In the genomic region with DNA sequence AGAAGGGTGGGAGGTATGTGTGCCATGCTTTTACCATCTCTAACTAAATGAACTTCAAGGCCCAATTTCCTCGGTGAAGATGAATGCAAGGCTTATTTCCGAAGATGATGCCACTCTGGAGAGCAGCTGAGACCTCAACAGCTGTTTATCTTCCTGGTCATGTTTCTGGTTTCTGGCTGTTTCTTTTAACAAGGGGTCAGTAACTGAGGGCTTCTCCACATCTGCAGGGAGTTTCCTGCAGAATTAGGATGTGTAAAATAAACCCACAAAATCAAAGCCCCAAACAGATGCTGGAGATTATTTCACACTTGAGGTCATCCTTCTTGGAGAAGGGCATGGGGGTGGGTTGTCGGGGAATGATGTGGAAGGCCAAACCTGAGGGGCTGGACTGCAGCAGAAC, we compare ENCODE assay signal across 21 cellular contexts.
"Had no signal": no experiment of that assay in that cellular context is flagged by ENCODE, and none has a peak within 500 bp of the region (broad histone marks: within the 10 kb centered on the region; RNA-seq: fewer than 3 reads in every experiment).

No MANE protein-coding gene starts in this region.

- H3K27me3 Mint-ChIP-seq: activated naive CD8-positive, alpha-beta T cell had no signal

- H3K36me3 Mint-ChIP-seq: activated naive CD8-positive, alpha-beta T cell had no signal

- ATAC-seq: activated CD8-positive, alpha-beta T cell treated with anti-CD3 and anti-CD28 coated beads, Interleukin-2, amount 10 ng/mL, durations not matched to agents 7 days and 5 days; activated T-cell treated with anti-CD3 and anti-CD28 coated beads, Interleukin-2, amount 50 U/mL, for 72 hours; effector memory CD8-positive, alpha-beta T cell; right cardiac atrium; stimulated activated naive CD8-positive, alpha-beta T cell treated with anti-CD3 and anti-CD28 coated beads, Interleukin-15, Interleukin-2, amounts not matched to agents 100 U/mL and 50 U/mL, for 24 hours had no signal

- H3K9me3 ChIP-seq: breast epithelium, prostate gland, suprapubic skin, upper lobe of left lung had no signal

- H3K27ac Mint-ChIP-seq: activated CD4-positive, alpha-beta T cell treated with anti-CD3 and anti-CD28 coated beads, Interleukin-2, amount 10 ng/mL, durations not matched to agents 24 days and 14 days; activated CD8-positive, alpha-beta T cell treated with anti-CD3 and anti-CD28 coated beads, Interleukin-2, amount 10 ng/mL, durations not matched to agents 7 days and 5 days; activated naive CD8-positive, alpha-beta T cell; activated T-cell treated with anti-CD3 and anti-CD28 coated beads, Interleukin-2, amount 50 U/mL, for 72 hours; dendritic cell treated with granulocyte-macrophage colony-stimulating factor and Interleukin-4, amounts not matched to agents 40 ng/mL and 50 ng/mL, for 4 days; effector memory CD8-positive, alpha-beta T cell had no signal

- H3K36me3 ChIP-seq: breast epithelium, prostate gland, suprapubic skin, upper lobe of left lung had no signal

- H3K4me3 ChIP-seq: breast epithelium, hepatocyte, prostate gland, smooth muscle cell, suprapubic skin, upper lobe of left lung had no signal

- H3K9me3 Mint-ChIP-seq: activated CD4-positive, alpha-beta T cell treated with anti-CD3 and anti-CD28 coated beads, Interleukin-2, amount 10 ng/mL, durations not matched to agents 24 days and 14 days; activated T-cell treated with anti-CD3 and anti-CD28 coated beads, Interleukin-2, amount 50 U/mL, for 72 hours; dendritic cell treated with granulocyte-macrophage colony-stimulating factor and Interleukin-4, amounts not matched to agents 40 ng/mL and 50 ng/mL, for 4 days; effector memory CD8-positive, alpha-beta T cell had no signal

- H3K27me3 ChIP-seq: breast epithelium, hepatocyte, suprapubic skin, upper lobe of left lung had no signal

- H3K4me3 Mint-ChIP-seq: activated CD4-positive, alpha-beta T cell treated with anti-CD3 and anti-CD28 coated beads, Interleukin-2, amount 10 ng/mL, durations not matched to agents 24 days and 14 days; activated CD8-positive, alpha-beta T cell treated with anti-CD3 and anti-CD28 coated beads, Interleukin-2, amount 10 ng/mL, durations not matched to agents 7 days and 5 days; activated naive CD8-positive, alpha-beta T cell; activated T-cell treated with anti-CD3 and anti-CD28 coated beads, Interleukin-2, amount 50 U/mL, for 72 hours; dendritic cell treated with granulocyte-macrophage colony-stimulating factor and Interleukin-4, amounts not matched to agents 40 ng/mL and 50 ng/mL, for 4 days; effector memory CD8-positive, alpha-beta T cell had no signal

- H3K27ac ChIP-seq: hepatocyte, suprapubic skin, upper lobe of left lung had no signal

- DNase-seq: activated CD4-positive, alpha-beta T cell treated with anti-CD3 and anti-CD28 coated beads, Interleukin-2, amount 10 ng/mL, durations not matched to agents 24 days and 14 days; activated CD4-positive, CD25-positive, alpha-beta regulatory T cell; activated CD8-positive, alpha-beta memory T cell treated with anti-CD3 and anti-CD28 coated beads, Interleukin-2, amount 50 U/mL, for 4 hours; activated CD8-positive, alpha-beta T cell treated with anti-CD3 and anti-CD28 coated beads, Interleukin-2, amount 10 ng/mL, durations not matched to agents 7 days and 5 days; activated gamma-delta T cell treated with Interleukin-2 at 50 U/mL for 16 hours; activated T-cell treated with anti-CD3 and anti-CD28 coated beads, Interleukin-2, amount 50 U/mL, for 72 hours; amygdala; cerebellar nuclear complex; effector memory CD8-positive, alpha-beta T cell; kidney; mesendoderm; right cardiac atrium; stimulated activated naive CD8-positive, alpha-beta T cell treated with anti-CD3 and anti-CD28 coated beads, Interleukin-15, Interleukin-2, amounts not matched to agents 100 U/mL and 50 U/mL, for 24 hours; upper lobe of left lung had no signal

- H3K4me1 ChIP-seq: prostate gland had no signal
